Comparison of ENCODE assay signal across 7 cellular contexts in the genomic region with DNA sequence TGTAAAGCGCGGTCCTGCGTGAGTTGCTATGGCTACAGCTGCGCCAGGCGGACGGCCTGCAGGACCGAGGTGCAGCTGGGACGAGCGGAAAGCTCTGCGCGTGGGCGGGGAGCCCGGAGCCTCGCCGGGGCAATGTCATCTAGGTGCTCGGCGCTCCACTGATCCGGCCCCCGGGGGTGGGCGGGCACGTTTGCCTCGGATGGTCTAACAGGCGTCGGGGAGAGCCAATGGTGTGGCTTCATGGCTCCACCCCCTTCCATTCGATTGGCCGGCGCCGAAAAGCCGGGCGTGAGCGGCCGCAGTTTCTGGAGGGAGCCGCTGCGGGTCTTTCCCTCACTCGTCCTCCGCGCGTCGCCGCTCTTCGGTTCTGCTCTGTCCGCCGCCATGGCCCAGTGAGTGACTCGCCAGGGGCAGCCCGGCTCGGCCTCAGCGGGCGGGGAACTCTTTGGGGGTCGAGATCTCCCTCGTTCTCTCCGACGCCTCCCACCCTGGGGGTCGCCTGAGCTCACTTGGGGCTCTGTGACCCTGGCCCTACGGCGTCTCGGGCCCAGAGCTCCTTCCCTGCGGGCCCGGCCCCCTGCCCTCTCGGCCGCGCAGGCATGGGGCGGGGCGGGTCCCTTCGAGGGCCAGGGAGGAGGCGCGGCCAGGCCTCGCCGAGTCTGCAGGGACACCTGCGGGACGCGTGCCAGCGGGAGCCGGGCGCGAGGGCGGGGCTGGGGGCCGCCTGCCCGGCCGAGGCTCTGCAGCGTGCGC. TPM values are rescaled to one million over a fixed set of nuclear protein-coding genes. Genes with fewer than 3 reads are reported as not detected.
A peak's percentile ranks its signal among the peaks of the same experiment; 100 is the strongest.
DNase-seq lines count a peak whose midpoint lies in the region; ATAC-seq and TF ChIP-seq lines count a peak whose summit lies in the region.

TSS of gene PGD (plus strand) at position 331 of the 753 bp plus-strand sequence. CDS start at position 385, 54 bp downstream.

- peak; percentile 88 for ATAC-seq in GM18505 (IDR thresholded peaks at IDR 0.05; ENCODE audit: unreplicated experiment)
- peak; percentile 90 for ATAC-seq in HG02973 (IDR thresholded peaks at IDR 0.05; ENCODE audit: unreplicated experiment)

- in situ Hi-C loops in astrocyte of the cerebellum (cut with HindIII; ENCODE audit: low sequenced_read_pairs) = no loop called here

- DNase-seq in NCI-H2029 (lab: John Stamatoyannopoulos, UW) (peak; percentile 95), T-helper 22 cell (ENCODE audit: low read depth) (peak; percentile 94), astrocyte of the cerebellum (ENCODE audit: low read depth) (peak; percentile 95), hepatic stellate cell (ENCODE audit: low spot score) (peak; percentile 100), renal cortical epithelial cell (ENCODE audit: low read depth) (peak; percentile 87)

- H3K4me3 ChIP-seq in astrocyte of the cerebellum (ENCODE audit: low read depth, low read length) = peak within 1 kb of the TSS; percentile 91

- TF ChIP-seq CTCF in astrocyte of the cerebellum (IDR thresholded peaks at IDR 0.05; ENCODE audit: low read depth, low read length, missing control alignments) = no peak

- TF ChIP-seq POLR2A in GM18505 (IDR thresholded peaks at IDR 0.05; ENCODE audit: borderline replicate concordance, extremely low read depth, insufficient read depth, insufficient read length) = peak; percentile 83

RNA-seq across cellular contexts. Expression of gene PGD, which starts in this region (rescaled TPM):
- total RNA-seq in renal cortical epithelial cell = 80.4 and 87.1 TPM in 2 replicates

Comparison
In these comparisons a context has a peak if more than half of its experiments do, and no peak if none do; other contexts are left out.
1. Peak in every context shown above with its lines: DNase-seq, ATAC-seq and H3K4me3 ChIP-seq.